Comparison of ENCODE assay signal across 8 cellular contexts in the genomic region with DNA sequence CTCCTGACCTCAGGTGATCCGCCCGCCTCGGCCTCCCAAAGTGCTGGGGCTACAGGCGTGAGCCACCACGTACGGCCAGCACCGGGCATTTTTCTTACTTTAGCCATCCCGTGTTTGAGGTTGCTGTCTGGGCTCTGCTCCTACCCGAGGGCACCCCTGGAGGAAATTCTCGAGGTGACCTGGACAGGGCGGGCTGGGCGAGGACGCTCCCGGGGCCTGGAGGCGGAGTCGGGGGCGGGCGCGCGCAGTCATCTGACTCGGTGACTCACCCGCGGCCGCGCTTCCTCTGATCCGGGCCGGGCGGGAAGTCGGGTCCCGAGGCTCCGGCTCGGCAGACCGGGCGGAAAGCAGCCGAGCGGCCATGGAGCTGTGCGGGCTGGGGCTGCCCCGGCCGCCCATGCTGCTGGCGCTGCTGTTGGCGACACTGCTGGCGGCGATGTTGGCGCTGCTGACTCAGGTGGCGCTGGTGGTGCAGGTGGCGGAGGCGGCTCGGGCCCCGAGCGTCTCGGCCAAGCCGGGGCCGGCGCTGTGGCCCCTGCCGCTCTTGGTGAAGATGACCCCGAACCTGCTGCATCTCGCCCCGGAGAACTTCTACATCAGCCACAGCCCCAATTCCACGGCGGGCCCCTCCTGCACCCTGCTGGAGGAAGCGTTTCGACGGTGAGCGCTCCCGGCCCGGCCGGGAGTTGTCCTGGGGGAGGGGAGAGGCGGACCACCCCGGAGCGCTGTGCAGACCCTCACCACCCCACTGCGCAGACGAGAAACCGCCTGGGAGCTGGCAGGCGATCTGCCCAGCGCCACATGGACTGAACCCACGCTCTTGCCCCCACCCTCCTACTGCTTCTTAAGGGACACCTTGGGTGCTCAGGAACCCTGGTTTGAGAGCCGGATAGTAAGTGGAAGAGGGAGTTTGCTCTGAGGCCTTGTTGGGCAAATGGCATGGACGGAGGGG.
DNase-seq lines count a peak whose midpoint lies in the region; ATAC-seq and TF ChIP-seq lines count a peak whose summit lies in the region.

HEXB (plus strand) TSS at position 334 of the 952 bp plus-strand sequence; CDS start at position 362, 28 bp downstream.

- DNase-seq in DMS79 treated with DMSO at 0.1 percent for 48 hours (lab: John Stamatoyannopoulos, UW) (peak; percentile 16), HuH-7 (ENCODE audit: low spot score) (peak; percentile 83), SHP77 (lab: John Stamatoyannopoulos, UW) (peak; percentile 58 to 83), fibroblast of the conjunctiva (ENCODE audit: low read depth) (peak; percentile 43), nephron progenitor cell (peak; percentile 85)
- DNase-seq in activated effector memory CD4-positive, alpha-beta T cell treated with anti-CD3 and anti-CD28 coated beads, Interleukin-2, amount 50 U/mL, for 16 hours = peak; percentile 94

- no peak within 1 kb of the TSS for H3K27ac Mint-ChIP-seq in nephron progenitor cell
- peak within 1 kb of the TSS; percentile 85 for H3K27ac Mint-ChIP-seq in stimulated activated naive CD8-positive, alpha-beta T cell treated with anti-CD3 and anti-CD28 coated beads, Interleukin-15, Interleukin-2, amounts not matched to agents 100 ng/mL and 50 ng/mL, for 24 hours

- peaks cover 11% of the 10 kb centered on the region for H3K27me3 Mint-ChIP-seq in nephron progenitor cell (ENCODE audit: low read depth, poor library complexity)
- H3K27me3 Mint-ChIP-seq in stimulated activated naive CD8-positive, alpha-beta T cell treated with anti-CD3 and anti-CD28 coated beads, Interleukin-15, Interleukin-2, amounts not matched to agents 100 ng/mL and 50 ng/mL, for 24 hours = no peaks in the 10 kb centered on the region

- peak within 1 kb of the TSS; percentile 82 for H3K4me3 Mint-ChIP-seq in nephron progenitor cell
- H3K4me3 Mint-ChIP-seq in stimulated activated naive CD8-positive, alpha-beta T cell treated with anti-CD3 and anti-CD28 coated beads, Interleukin-15, Interleukin-2, amounts not matched to agents 100 ng/mL and 50 ng/mL, for 24 hours = peak within 1 kb of the TSS; percentile 89

- no peaks in the 10 kb centered on the region for H3K36me3 Mint-ChIP-seq in nephron progenitor cell (ENCODE audit: low read depth)
- H3K36me3 Mint-ChIP-seq in stimulated activated naive CD8-positive, alpha-beta T cell treated with anti-CD3 and anti-CD28 coated beads, Interleukin-15, Interleukin-2, amounts not matched to agents 100 ng/mL and 50 ng/mL, for 24 hours (ENCODE audit: low read depth) = peaks cover 17% of the 10 kb centered on the region

- ATAC-seq in GM21447 (IDR thresholded peaks at IDR 0.05; ENCODE audit: unreplicated experiment) = peak; percentile 68

- TF ChIP-seq CTCF in nephron progenitor cell (IDR thresholded peaks at IDR 0.05) = no peak

- H3K9me3 Mint-ChIP-seq in nephron progenitor cell = no peaks in the 10 kb centered on the region
- no peaks in the 10 kb centered on the region for H3K9me3 Mint-ChIP-seq in stimulated activated naive CD8-positive, alpha-beta T cell treated with anti-CD3 and anti-CD28 coated beads, Interleukin-15, Interleukin-2, amounts not matched to agents 100 ng/mL and 50 ng/mL, for 24 hours

- peaks cover 23% of the 10 kb centered on the region for H3K4me1 Mint-ChIP-seq in nephron progenitor cell
- H3K4me1 Mint-ChIP-seq in stimulated activated naive CD8-positive, alpha-beta T cell treated with anti-CD3 and anti-CD28 coated beads, Interleukin-15, Interleukin-2, amounts not matched to agents 100 ng/mL and 50 ng/mL, for 24 hours (ENCODE audit: low read depth) = peaks cover 15% of the 10 kb centered on the region

Comparison
In these comparisons a context has a peak if more than half of its experiments do, and no peak if none do; other contexts are left out.
1. Peak in every context shown above with its lines: DNase-seq and ATAC-seq.
2. DNase-seq: peak in every context shown above with its lines; median percentile 94 in activated effector memory CD4-positive, alpha-beta T cell treated with anti-CD3 and anti-CD28 coated beads, Interleukin-2, amount 50 U/mL, for 16 hours; 85 in nephron progenitor cell; 83 in HuH-7; 70 in SHP77; 43 in fibroblast of the conjunctiva; 16 in DMS79 treated with DMSO at 0.1 percent for 48 hours.